ENCODE assay signal across 15 cellular contexts in genomic region chr14:99850705-99851104, GRCh38. TPM values are rescaled to one million over a fixed set of nuclear protein-coding genes. Genes with fewer than 3 reads are reported as not detected.
"Had no signal": no experiment of that assay in that cellular context is flagged by ENCODE, and none has a peak within 500 bp of the region (broad histone marks: within the 10 kb centered on the region; RNA-seq: fewer than 3 reads in every experiment).

No MANE protein-coding gene starts in this region.

- DNase-seq: activated CD4-positive, alpha-beta T cell treated with anti-CD3 and anti-CD28 coated beads for 1 hour; activated CD4-positive, alpha-beta T cell treated with anti-CD3 and anti-CD28 coated beads, Interleukin-2, amount 10 ng/mL, durations not matched to agents 24 days and 14 days; activated CD4-positive, alpha-beta T cell treated with anti-CD3 and anti-CD28 coated beads, Interleukin-2, amount 50 U/mL, for 48 hours; activated CD8-positive, alpha-beta memory T cell treated with anti-CD3 and anti-CD28 coated beads, Interleukin-2, amount 10 ng/mL, durations not matched to agents 7 days and 5 days; activated gamma-delta T cell; activated naive CD4-positive, alpha-beta T cell treated with anti-CD3 and anti-CD28 coated beads for 36 hours; activated T-cell treated with anti-CD3 and anti-CD28 coated beads, Interleukin-2, amount 50 U/mL, for 4 hours; amygdala; Kasumi-1; NCI-H1092; NCI-H1417; NCI-H1930; NCI-H226; SHP77 treated with DMSO at 0.1 percent for 48 hours had no signal

- H3K4me3 ChIP-seq: K562 had no signal

RNA-seq across cellular contexts. Expression of gene EML1, which starts 57.5 kb away (rescaled TPM):
- total RNA-seq: activated CD8-positive, alpha-beta memory T cell treated with anti-CD3 and anti-CD28 coated beads, Interleukin-2, amount 10 ng/mL, durations not matched to agents 7 days and 5 days had no signal
